ENCODE assay signal across 13 cellular contexts in genomic region chr6:12516070-12516469, GRCh38.
A peak's percentile ranks its signal among the peaks of the same experiment; 100 is the strongest.
DNase-seq lines count a peak whose midpoint lies in the region; ATAC-seq and FAIRE-seq lines count a peak whose summit lies in the region.
"Had no signal": no experiment of that assay in that cellular context is flagged by ENCODE, and none has a peak within 500 bp of the region (broad histone marks: within the 10 kb centered on the region; RNA-seq: fewer than 3 reads in every experiment).

No MANE protein-coding gene starts in this region.

- no peak for FAIRE-seq in small intestine (lab: Jason Lieb, UNC)

- DNase-seq in HT1080 (ENCODE audit: low read depth) (peak; percentile 13), fibroblast of peridontal ligament (ENCODE audit: extremely low read depth) (peak; percentile 16), small intestine (peak; percentile 78), NCI-H1092 treated with DMSO at 0.1 percent for 48 hours (lab: John Stamatoyannopoulos, UW) (no peak)
- no peak for DNase-seq in stimulated activated CD4-positive, alpha-beta T cell treated with anti-CD3 and anti-CD28 coated beads, Interleukin-2, amount 100 ng/mL, for 48 hours
- DNase-seq: MG63; NCI-H526; nephron progenitor cell; stimulated activated naive CD4-positive, alpha-beta T cell had no signal

- H3K27me3 ChIP-seq in small intestine (ENCODE audit: control insufficient read depth in 2 of 2, insufficient read depth in 2 of 2, low read length in 2 of 2): no peaks in the 10 kb centered on the region
- H3K27me3 ChIP-seq: MG63 had no signal

- WGBS in small intestine, 3 donors: 0 to 53% (median 33%) methylated on average over 1 of the region's 1 CpG

- no peak overlapping the region for H3K4me3 ChIP-seq in small intestine (ENCODE audit: low read depth in 1 of 2, low read length in 2 of 2)
- H3K4me3 ChIP-seq: MG63, SK-N-MC had no signal

- ATAC-seq in GM19035 (IDR thresholded peaks at IDR 0.05; ENCODE audit: unreplicated experiment) (peak; percentile 59), GM18861 (IDR thresholded peaks at IDR 0.05; ENCODE audit: unreplicated experiment) (no peak)
- ATAC-seq: activated CD4-positive, CD25-positive, alpha-beta regulatory T cell treated with anti-CD3 and anti-CD28 coated beads, Interleukin-2, amount 50 U/mL, for 24 hours had no signal

- no peaks in the 10 kb centered on the region for H3K9me3 ChIP-seq in small intestine (ENCODE audit: control insufficient read depth, low read depth)
- H3K9me3 ChIP-seq: MG63 had no signal

- peaks cover 0 to 3% of the 10 kb centered on the region in 2 donors for H3K4me1 ChIP-seq in small intestine (ENCODE audit: control insufficient read depth in 2 of 2, insufficient read depth in 1 of 2, low read depth in 1 of 2, low read length in 1 of 2)

- no peak overlapping the region for H3K27ac ChIP-seq in small intestine (ENCODE audit: low read depth in 1 of 2, low read length in 1 of 2)
- H3K27ac ChIP-seq: SK-N-MC had no signal

- no peaks in the 10 kb centered on the region for H3K36me3 ChIP-seq in small intestine (ENCODE audit: control insufficient read depth in 2 of 2, insufficient read depth in 2 of 2, low read length in 2 of 2)
- H3K36me3 ChIP-seq: MG63 had no signal

Comparison
In these comparisons a context has a peak if more than half of its experiments do, and no peak if none do; other contexts are left out.
1. DNase-seq: peak in HT1080 (single experiment), fibroblast of peridontal ligament (single experiment) and small intestine (single experiment); none in stimulated activated CD4-positive, alpha-beta T cell treated with anti-CD3 and anti-CD28 coated beads, Interleukin-2, amount 100 ng/mL, for 48 hours (0 of 2) and NCI-H1092 treated with DMSO at 0.1 percent for 48 hours (single experiment).